Comparison of ENCODE assay signal across 8 cellular contexts in the genomic region with DNA sequence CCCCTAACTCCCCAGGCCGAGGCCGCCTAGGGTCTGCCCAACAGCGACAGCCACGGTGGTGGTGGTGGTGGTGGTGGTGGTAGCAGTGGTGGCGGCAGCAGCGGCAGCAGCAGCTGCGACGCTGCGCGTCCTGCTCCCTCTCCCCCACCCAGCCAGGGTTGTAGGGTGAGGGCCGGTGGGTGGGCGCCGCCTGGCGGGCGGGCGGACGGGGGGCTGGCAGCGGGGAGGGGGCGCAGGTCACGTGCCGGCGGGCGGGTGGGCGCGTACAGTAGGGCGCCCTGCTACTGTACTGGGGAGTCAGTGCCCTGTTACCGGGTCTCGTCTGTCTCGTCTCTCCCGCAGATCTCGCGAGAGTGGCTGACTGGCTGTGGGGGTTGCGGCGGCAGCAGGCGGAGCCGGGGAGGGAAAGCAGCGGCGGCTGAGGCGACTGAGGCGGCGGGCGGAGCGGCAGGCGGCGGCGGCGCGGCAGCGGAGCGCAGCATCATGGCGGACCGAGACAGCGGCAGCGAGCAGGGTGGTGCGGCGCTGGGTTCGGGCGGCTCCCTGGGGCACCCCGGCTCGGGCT. TPM values are rescaled to one million over a fixed set of nuclear protein-coding genes. Genes with fewer than 3 reads are reported as not detected.
DNase-seq lines count a peak whose midpoint lies in the region; ATAC-seq and TF ChIP-seq lines count a peak whose summit lies in the region.

PURA (plus strand) TSS at position 411 of the 565 bp plus-strand sequence; CDS start at position 484, 73 bp downstream.

- H3K4me3 ChIP-seq in HCT116 (replicated peaks in 1 of 2; ENCODE audit: low read depth in 1 of 2, low read length in 2 of 2) = peak within 1 kb of the TSS; percentile 62 to 64
- H3K4me3 ChIP-seq in MM.1S (ENCODE audit: low read length) = peak within 1 kb of the TSS; percentile 83
- peak within 1 kb of the TSS; percentile 59 to 73 for H3K4me3 ChIP-seq in neutrophil (ENCODE audit: low read depth in 1 of 2, low read length in 1 of 2)

- TF ChIP-seq POLR2A in HCT116 (IDR thresholded peaks at IDR 0.05; ENCODE audit: borderline replicate concordance, extremely low read depth, insufficient read depth, insufficient read length) = no peak

- H3K27me3 ChIP-seq in HCT116 (ENCODE audit: insufficient read depth, low read length) (no peaks in the 10 kb centered on the region), MM.1S (replicated peaks; ENCODE audit: insufficient read depth, low read length) (no peaks in the 10 kb centered on the region), neutrophil (peaks cover 52% of the 10 kb centered on the region)

- CTCF ChIA-PET in HCT116 (lab: Charles Lee) = interaction anchor here (1.2 kb wide), 1 partner anchor 30 kb away, joined by 3 read pairs; no protein-coding TSS in a partner anchor

- H3K36me3 ChIP-seq in HCT116 (ENCODE audit: control insufficient read depth in 1 of 2, insufficient read depth in 2 of 2, low read length in 2 of 2) (no peaks in the 10 kb centered on the region), MM.1S (replicated peaks; ENCODE audit: insufficient read depth, low read length) (no peaks in the 10 kb centered on the region), neutrophil (no peaks in the 10 kb centered on the region)

- H3K4me2 ChIP-seq in HCT116 (ENCODE audit: low read length) (peak within 1 kb of the TSS; percentile 91), MM.1S (ENCODE audit: low read depth, low read length) (peak within 1 kb of the TSS; percentile 100)

- H2AFZ ChIP-seq in HCT116 (ENCODE audit: low read depth, low read length, poor library complexity, severe bottlenecking) (no peak within 1 kb of the TSS), MM.1S (ENCODE audit: low read length) (peak within 1 kb of the TSS; percentile 74)

- DNase-seq in GM04503 (ENCODE audit: low read depth) (peak; percentile 57), HCT116 (ENCODE audit: low read depth, low spot score) (peak; percentile 75), MM.1S (peak; percentile 96), SIG-M5 treated with dmso at 0.1 percent for 504 hours (lab: John Stamatoyannopoulos, UW; ENCODE audit: unreplicated experiment) (peak; percentile 93), activated gamma-delta T cell treated with Interleukin-2 at 50 U/mL for 16 hours (peak; percentile 96), foreskin melanocyte (peak; percentile 81)

- peaks cover 11% of the 10 kb centered on the region for H3F3A ChIP-seq in MM.1S (ENCODE audit: insufficient read depth, low read length)

- TF ChIP-seq CTCF in HCT116 (IDR thresholded peaks at IDR 0.05 in 2 of 3, conservative IDR thresholded peaks at IDR 0.05 in 1 of 3; ENCODE audit: borderline replicate concordance in 1 of 3, insufficient read depth in 1 of 3, low read depth in 2 of 3, low read length in 2 of 3) (no peak), MM.1S (IDR thresholded peaks at IDR 0.05; ENCODE audit: low read length) (peak; percentile 20; the same call in 1 of the 2 replicates), neutrophil (IDR thresholded peaks at IDR 0.05) (no peak), subcutaneous adipose tissue (IDR thresholded peaks at IDR 0.05; ENCODE audit: low read depth) (no peak)

- no peaks in the 10 kb centered on the region for H4K20me1 ChIP-seq in HCT116 (ENCODE audit: insufficient read depth)
- peaks cover 5% of the 10 kb centered on the region; the same call in 1 of the 2 replicates for H4K20me1 ChIP-seq in MM.1S (ENCODE audit: insufficient read depth, low read length)

- H3K9me3 ChIP-seq in HCT116 (ENCODE audit: control insufficient read depth in 1 of 2, insufficient read depth in 1 of 2, low read depth in 1 of 2, low read length in 2 of 2) (no peaks in the 10 kb centered on the region), MM.1S (replicated peaks; ENCODE audit: insufficient read depth, low read length) (no peaks in the 10 kb centered on the region), neutrophil (no peaks in the 10 kb centered on the region)

- H3K79me2 ChIP-seq in HCT116 (ENCODE audit: insufficient read depth, low read length) (peaks cover 70% of the 10 kb centered on the region), MM.1S (ENCODE audit: low read length) (peaks cover 71% of the 10 kb centered on the region)

- H3K9ac ChIP-seq in HCT116 (ENCODE audit: low read length) (peak within 1 kb of the TSS; percentile 69), MM.1S (ENCODE audit: low read length) (peak within 1 kb of the TSS; percentile 68)

- intact Hi-C loops in HCT116 (cut with micrococcal nuclease) = no loop called here

- peak; percentile 98 for ATAC-seq in HCT116

- TF ChIP-seq RAD21 in HCT116 (IDR thresholded peaks at IDR 0.05; ENCODE audit: low read depth) = no peak

- BruUV-seq in HCT116 (replicated peaks; lab: Mats Ljungman, UMichigan) = no TSS peak

- POLR2A ChIA-PET in HCT116 (lab: Charles Lee) = no interaction called here

- H3K9me2 ChIP-seq in HCT116 (ENCODE audit: insufficient read depth) (no peaks in the 10 kb centered on the region), MM.1S (replicated peaks; ENCODE audit: insufficient read depth, low read length) (no peaks in the 10 kb centered on the region)

- H3K27ac ChIP-seq in HCT116 (ENCODE audit: low read depth, low read length) (peak within 1 kb of the TSS; percentile 60), MM.1S (ENCODE audit: low read length) (peak within 1 kb of the TSS; percentile 49; the same call in 1 of the 2 replicates), neutrophil (peak within 1 kb of the TSS; percentile 82)

- H3K4me1 ChIP-seq in HCT116 (ENCODE audit: control insufficient read depth in 1 of 2, insufficient read depth in 2 of 2, low read length in 2 of 2) (peaks cover 4 to 31% of the 10 kb centered on the region in 2 experiments; a peak in 3 of 4 replicates), MM.1S (ENCODE audit: low read length) (peaks cover 12% of the 10 kb centered on the region; the same call in 1 of the 2 replicates), neutrophil (ENCODE audit: control insufficient read depth in 1 of 2, insufficient read depth in 1 of 2, low read depth in 1 of 2, low read length in 1 of 2) (peaks cover 14 to 38% of the 10 kb centered on the region in 2 experiments)

- RAD21 ChIA-PET in HCT116 (lab: Charles Lee; ENCODE audit: low non-redundant PET in 1 of 2, low total read pairs in 2 of 2, uncharacterized antibody in 2 of 2, unreplicated experiment in 2 of 2) = no interaction called here

TF ChIP-seq in HCT116, 20 proteins besides CTCF, POLR2A, EP300 and RAD21 (continues in another document):
- no peak for TF ChIP-seq FOSL1 (IDR thresholded peaks at IDR 0.05; ENCODE audit: low read depth)
- no peak for TF ChIP-seq CEBPB (IDR thresholded peaks at IDR 0.05; ENCODE audit: low read depth)
- no peak for TF ChIP-seq JUND (IDR thresholded peaks at IDR 0.05)
- peak; percentile 83 for TF ChIP-seq POLR2AphosphoS5 (IDR thresholded peaks at IDR 0.05; ENCODE audit: low read depth, low read length)
- peak; percentile 29; the same call in 1 of the 2 replicates for TF ChIP-seq ZFX (IDR thresholded peaks at IDR 0.05)
- no peak for TF ChIP-seq EZH2phosphoT487 (IDR thresholded peaks at IDR 0.05; ENCODE audit: borderline replicate concordance)
- no peak for TF ChIP-seq REST (IDR thresholded peaks at IDR 0.05; ENCODE audit: low read depth)
- peak; percentile 71 for TF ChIP-seq YY1 (IDR thresholded peaks at IDR 0.05; ENCODE audit: extremely low read depth, insufficient replicate concordance, low read depth, low read length)
- no peak for TF ChIP-seq SP1 (IDR thresholded peaks at IDR 0.05; ENCODE audit: low read depth)
- TF ChIP-seq, protein P1, sequence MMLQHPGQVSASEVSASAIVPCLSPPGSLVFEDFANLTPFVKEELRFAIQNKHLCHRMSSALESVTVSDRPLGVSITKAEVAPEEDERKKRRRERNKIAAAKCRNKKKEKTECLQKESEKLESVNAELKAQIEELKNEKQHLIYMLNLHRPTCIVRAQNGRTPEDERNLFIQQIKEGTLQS (IDR thresholded peaks at IDR 0.05) = no peak
- TF ChIP-seq EZH2 (IDR thresholded peaks at IDR 0.05) = no peak
- TF ChIP-seq TCF7L2 (IDR thresholded peaks at IDR 0.05; ENCODE audit: borderline replicate concordance, extremely low read depth, insufficient read depth, insufficient read length) = peak; percentile 15
- TF ChIP-seq, protein P2, sequence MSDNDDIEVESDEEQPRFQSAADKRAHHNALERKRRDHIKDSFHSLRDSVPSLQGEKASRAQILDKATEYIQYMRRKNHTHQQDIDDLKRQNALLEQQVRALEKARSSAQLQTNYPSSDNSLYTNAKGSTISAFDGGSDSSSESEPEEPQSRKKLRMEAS (IDR thresholded peaks at IDR 0.05) = no peak
- TF ChIP-seq ZNF274 (IDR thresholded peaks at IDR 0.05; ENCODE audit: low read depth, low read length) = no peak
- TF ChIP-seq ELF1 (IDR thresholded peaks at IDR 0.05; ENCODE audit: borderline replicate concordance, low read depth) = no peak

RNA-seq across cellular contexts. Expression of gene PURA, which starts in this region (rescaled TPM):
- total RNA-seq in HCT116 (2021; ENCODE audit: unreplicated experiment) (15.2 TPM), subcutaneous adipose tissue (10 to 100 TPM; 25.6 to 41.7 (median 31.5) TPM)
- 3.9 and 5.3 TPM in 2 replicates for polyA plus RNA-seq in HCT116 (2012)

Comparison
In these comparisons a context has a peak if more than half of its experiments do, and no peak if none do; other contexts are left out.
1. Peak in every context shown above with its lines: DNase-seq, ATAC-seq, H3K4me3 ChIP-seq and H3K27ac ChIP-seq.